ENCODE assay signal across 8 cellular contexts in the genomic region with DNA sequence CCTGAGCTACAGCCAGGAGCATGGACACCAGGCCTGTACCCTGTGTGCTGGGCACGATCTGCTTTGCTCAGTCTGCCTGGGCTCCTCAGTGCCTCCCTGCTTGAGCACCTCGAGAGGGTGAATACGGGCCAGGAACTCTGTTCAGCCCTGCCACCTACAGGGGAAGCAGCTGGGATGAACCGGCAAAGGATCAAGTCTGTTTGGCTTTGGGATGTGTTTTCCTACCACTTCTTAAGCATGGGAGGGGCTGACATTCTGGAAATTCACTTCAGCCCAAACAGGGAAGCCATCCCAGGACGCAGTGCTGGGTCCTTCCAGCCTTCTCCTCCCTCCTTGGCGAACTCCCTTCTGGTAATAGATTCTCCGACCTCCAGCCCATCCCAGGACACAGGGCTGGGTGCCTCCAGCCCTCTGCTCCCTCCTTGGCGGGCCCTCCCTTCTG. TPM values are rescaled to one million over a fixed set of nuclear protein-coding genes. Genes with fewer than 3 reads are reported as not detected.
DNase-seq lines count a peak whose midpoint lies in the region; ATAC-seq, FAIRE-seq and TF ChIP-seq lines count a peak whose summit lies in the region.

No MANE protein-coding gene starts in this region.

- POLR2A ChIA-PET in GM12878 (lab: Charles Lee), result no interaction called here

- intact Hi-C loops in GM12878 (cut with micrococcal nuclease; ENCODE audit: unreplicated experiment), result no loop called here
- intact Hi-C loops in spleen (cut with DNase I; ENCODE audit: low total_unique reads), result no loop called here

- no peaks in the 10 kb centered on the region for H3K9me3 Mint-ChIP-seq in activated T-cell treated with anti-CD3 and anti-CD28 coated beads, Interleukin-2, amount 50 U/mL, for 4 hours

- no peak for TF ChIP-seq POLR2A in GM12878 (IDR thresholded peaks at IDR 0.05; ENCODE audit: low read depth, low read length)
- TF ChIP-seq POLR2A in spleen (IDR thresholded peaks at IDR 0.05), result no peak

- ATAC-seq in GM12878, result peak; percentile 62
- no peak for ATAC-seq in activated T-cell treated with anti-CD3 and anti-CD28 coated beads, Interleukin-2, amount 50 U/mL, for 4 hours

- no peak overlapping the region for H3K9ac ChIP-seq in GM12878 (ENCODE audit: control insufficient read depth, insufficient read depth, low read length)

- BruUV-seq in GM12878 (replicated peaks; lab: Mats Ljungman, UMichigan), result no TSS peak

- RAD21 ChIA-PET in GM12878 (lab: Charles Lee; ENCODE audit: unreplicated experiment), result no interaction called here

- H3K27me3 ChIP-seq in GM12878 (replicated peaks in 1 of 2; ENCODE audit: control insufficient read depth in 2 of 2, insufficient read depth in 2 of 2, low read length in 1 of 2), result peaks cover 9 to 10% of the 10 kb centered on the region in 2 experiments
- H3K27me3 ChIP-seq in iPS DF 6.9 (ENCODE audit: control insufficient read depth, insufficient read depth, low read length), result no peaks in the 10 kb centered on the region
- no peaks in the 10 kb centered on the region for H3K27me3 ChIP-seq in spleen (replicated peaks in 1 of 7)

- TF ChIP-seq CTCF in AG09319 (IDR thresholded peaks at IDR 0.05; ENCODE audit: low read depth, low read length), result peak; percentile 77
- TF ChIP-seq CTCF in GM12878 (IDR thresholded peaks at IDR 0.05 in 2 of 3, conservative IDR thresholded peaks at IDR 0.05 in 1 of 3; ENCODE audit: control insufficient read depth in 2 of 3, extremely low read depth in 1 of 3, insufficient read depth in 1 of 3, low read depth in 3 of 3, low read length in 3 of 3), result peak; percentile 11 to 38 (median 12); a peak in 4 of 6 replicates
- peak in 5 of 11 experiments; percentile 24 to 34 (median 29) for TF ChIP-seq CTCF in spleen (IDR thresholded peaks at IDR 0.05 in 8 of 11, conservative IDR thresholded peaks at IDR 0.05 in 3 of 11)

- TF ChIP-seq EP300 in GM12878 (IDR thresholded peaks at IDR 0.05; ENCODE audit: borderline replicate concordance in 1 of 2, control insufficient read depth in 1 of 2, low read depth in 2 of 2, low read length in 2 of 2), result no peak

- H3K4me1 Mint-ChIP-seq in activated T-cell treated with anti-CD3 and anti-CD28 coated beads, Interleukin-2, amount 50 U/mL, for 4 hours (ENCODE audit: low read depth), result peaks cover 20% of the 10 kb centered on the region

- no peak for FAIRE-seq in GM12878 (lab: Jason Lieb, UNC)

- peaks cover 2% of the 10 kb centered on the region for H3K27me3 Mint-ChIP-seq in activated T-cell treated with anti-CD3 and anti-CD28 coated beads, Interleukin-2, amount 50 U/mL, for 4 hours (ENCODE audit: low read depth)

- in situ Hi-C loops in GM12878 (cut with MboI), result loop anchor here (5.0 kb wide), 1 partner anchor 48 kb away; no protein-coding TSS in a partner anchor

- H3K36me3 ChIP-seq in GM12878 (ENCODE audit: control insufficient read depth in 2 of 2, insufficient read depth in 2 of 2, low read length in 1 of 2) (no peaks in the 10 kb centered on the region), iPS DF 6.9 (ENCODE audit: control insufficient read depth, insufficient read depth, low read length) (no peaks in the 10 kb centered on the region), spleen (peaks cover 0 to 3% (median 0%) of the 10 kb centered on the region in 6 donors)

- H3K9me3 ChIP-seq in GM12878 (replicated peaks; ENCODE audit: control insufficient read depth, insufficient read depth, low read length), result no peaks in the 10 kb centered on the region
- no peaks in the 10 kb centered on the region for H3K9me3 ChIP-seq in iPS DF 6.9 (ENCODE audit: control insufficient read depth, insufficient read depth, low read length)
- H3K9me3 ChIP-seq in spleen, result no peaks in the 10 kb centered on the region

- H3K27ac ChIP-seq in GM12878 (ENCODE audit: control insufficient read depth, insufficient read depth), result no peak overlapping the region
- no peak overlapping the region for H3K27ac ChIP-seq in iPS DF 6.9 (ENCODE audit: low read length)
- H3K27ac ChIP-seq in spleen, result peak overlapping the region in 7 of 8 donors; percentile 61 to 86 (median 75)

- TF ChIP-seq RAD21 in GM12878 (IDR thresholded peaks at IDR 0.05; ENCODE audit: insufficient read depth, low read depth, low read length), result no peak

- SMC1A ChIA-PET in GM12878 (lab: Charles Lee; ENCODE audit: uncharacterized antibody, unreplicated experiment), result no interaction called here

- H3K4me2 ChIP-seq in GM12878 (ENCODE audit: control insufficient read depth, insufficient read depth), result no peak overlapping the region

- WGBS in GM12878 (ENCODE audit: insufficient coverage, insufficient replicate concordance, low lambda C conversion rate, missing lambda C conversion rate), result 10% methylated on average over 8 of the region's 8 CpGs
- WGBS in iPS DF 6.9 (ENCODE audit: insufficient coverage, insufficient read length), result no CpG with 5 or more reads among the region's 8 CpGs
- 39 to 68% (median 65%) methylated on average over 7 to 8 of the region's 8 CpGs for WGBS in spleen, 5 donors

- H3K4me3 Mint-ChIP-seq in activated T-cell treated with anti-CD3 and anti-CD28 coated beads, Interleukin-2, amount 50 U/mL, for 4 hours, result no peak overlapping the region

- CTCF ChIA-PET in GM12878 (lab: Yijun Ruan, JAX), result no interaction called here

- no peak overlapping the region for H2AFZ ChIP-seq in GM12878 (ENCODE audit: control insufficient read depth, low read depth, low read length)

- no peak overlapping the region for H3K4me3 ChIP-seq in GM12878
- H3K4me3 ChIP-seq in iPS DF 6.9 (ENCODE audit: low read length), result no peak overlapping the region
- no peak overlapping the region for H3K4me3 ChIP-seq in spleen

- no peaks in the 10 kb centered on the region; the same call in 1 of the 2 replicates for H4K20me1 ChIP-seq in GM12878 (ENCODE audit: control insufficient read depth, insufficient read depth)

- peak; percentile 63 for DNase-seq in AG09319 (ENCODE audit: extremely low read depth, low read depth)
- peak; percentile 43 for DNase-seq in HuH-7.5 (ENCODE audit: low spot score)
- no peak for DNase-seq in GM12878 (ENCODE audit: low read depth, low spot score)
- peak; percentile 39 for DNase-seq in iPS DF 6.9 (ENCODE audit: low read depth, low spot score)
- no peak for DNase-seq in spleen
- DNase-seq in activated T-cell treated with anti-CD3 and anti-CD28 coated beads, Interleukin-2, amount 50 U/mL, for 4 hours, result no peak
- DNase-seq in activated CD8-positive, alpha-beta memory T cell treated with anti-CD3 and anti-CD28 coated beads, Interleukin-2, amount 50 U/mL, for 48 hours, result no peak
- no peak for DNase-seq in NCI-H1105 treated with DMSO at 0.1 percent for 48 hours (lab: John Stamatoyannopoulos, UW)

- peaks cover 2% of the 10 kb centered on the region for H3K36me3 Mint-ChIP-seq in activated T-cell treated with anti-CD3 and anti-CD28 coated beads, Interleukin-2, amount 50 U/mL, for 4 hours (ENCODE audit: insufficient read depth)

- H3K79me2 ChIP-seq in GM12878 (ENCODE audit: control insufficient read depth, insufficient read depth, low read length), result no peaks in the 10 kb centered on the region

- no peaks in the 10 kb centered on the region for H3K4me1 ChIP-seq in GM12878 (ENCODE audit: control insufficient read depth, insufficient read depth, low read length)
- peaks cover 12% of the 10 kb centered on the region for H3K4me1 ChIP-seq in iPS DF 6.9 (ENCODE audit: control insufficient read depth, insufficient read depth, low read length)
- peaks cover 9 to 28% (median 17%) of the 10 kb centered on the region in 6 donors for H3K4me1 ChIP-seq in spleen

TF ChIP-seq in GM12878, 131 proteins besides CTCF, POLR2A, EP300 and RAD21 (continues in another document):
- TF ChIP-seq SMARCA5 (IDR thresholded peaks at IDR 0.05) (no peak), RUNX3 (IDR thresholded peaks at IDR 0.05; ENCODE audit: low read length) (no peak), RB1 (IDR thresholded peaks at IDR 0.05; ENCODE audit: borderline replicate concordance) (no peak), NR2C2 (IDR thresholded peaks at IDR 0.05; ENCODE audit: borderline replicate concordance, control insufficient read depth, insufficient read length, low read depth) (no peak), POU2F2 (IDR thresholded peaks at IDR 0.05; ENCODE audit: borderline replicate concordance, low read depth, low read length) (no peak), RAD51 (IDR thresholded peaks at IDR 0.05) (no peak), ZSCAN29 (IDR thresholded peaks at IDR 0.05) (no peak), KLF5 (IDR thresholded peaks at IDR 0.05; ENCODE audit: partially characterized antibody) (no peak)
- TF ChIP-seq, protein P1, sequence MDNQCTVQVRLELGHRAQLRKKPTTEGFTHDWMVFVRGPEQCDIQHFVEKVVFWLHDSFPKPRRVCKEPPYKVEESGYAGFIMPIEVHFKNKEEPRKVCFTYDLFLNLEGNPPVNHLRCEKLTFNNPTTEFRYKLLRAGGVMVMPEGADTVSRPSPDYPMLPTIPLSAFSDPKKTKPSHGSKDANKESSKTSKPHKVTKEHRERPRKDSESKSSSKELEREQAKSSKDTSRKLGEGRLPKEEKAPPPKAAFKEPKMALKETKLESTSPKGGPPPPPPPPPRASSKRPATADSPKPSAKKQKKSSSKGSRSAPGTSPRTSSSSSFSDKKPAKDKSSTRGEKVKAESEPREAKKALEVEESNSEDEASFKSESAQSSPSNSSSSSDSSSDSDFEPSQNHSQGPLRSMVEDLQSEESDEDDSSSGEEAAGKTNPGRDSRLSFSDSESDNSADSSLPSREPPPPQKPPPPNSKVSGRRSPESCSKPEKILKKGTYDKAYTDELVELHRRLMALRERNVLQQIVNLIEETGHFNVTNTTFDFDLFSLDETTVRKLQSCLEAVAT (IDR thresholded peaks at IDR 0.05), result no peak

RNA-seq across cellular contexts. Expression of a gene that starts 55.8 kb away (rescaled TPM):
- total RNA-seq in GM12878 (2013; cell fraction: nucleolus; rRNA removed), result 7.2 and 8.2 TPM in 2 replicates
- 0.85 and 0.87 TPM in 2 replicates for total RNA-seq in GM12878 (2014; rRNA removed)
- total RNA-seq in GM12878 (2014; rRNA removed; fragmentation: Illumina TruSeq; extraction: Trizol), result 0.88 and 1.0 TPM in 2 replicates
- 4.1 and 5.1 TPM in 2 replicates for total RNA-seq in GM12878 (2021)
- 1.4 TPM for polyA plus RNA-seq in GM12878 (2011; ENCODE audit: low read depth)
- 0.59 and 0.75 TPM in 2 replicates for polyA plus RNA-seq in GM12878 (2011; rRNA removed)
- polyA plus RNA-seq in GM12878 (2011; cell fraction: cytosol; rRNA removed), result 1.5 and 2.0 TPM in 2 replicates
- polyA plus RNA-seq in GM12878 (2011; cell fraction: nucleus; rRNA removed), result 1.7 and 1.8 TPM in 2 replicates
- polyA plus RNA-seq in GM12878 (2012), result 2.4 and 2.5 TPM in 2 replicates
- polyA plus RNA-seq in GM12878 (2014; fragmentation: Illumina TruSeq; extraction: Trizol), result 2.1 and 3.1 TPM in 2 replicates
- under 1 TPM; 0.07 to 0.18 TPM for polyA plus RNA-seq in GM12878 (2014; fragmentation: Nextera tagmentation; extraction: Ambion mirVana)
- 1.8 and 2.1 TPM in 2 replicates for polyA plus RNA-seq in GM12878 (2014; rRNA removed)
- under 1 TPM; 0.10 to 0.12 TPM for polyA plus RNA-seq in GM12878 (2016; fragmentation: Nextera tagmentation; extraction: Ambion mirVana)
- polyA minus RNA-seq in GM12878 (2011; rRNA and poly(A)+ RNA removed), result 0.59 and 1.2 TPM in 2 replicates
- 1.7 and 2.2 TPM in 2 replicates for polyA minus RNA-seq in GM12878 (2011; cell fraction: cytosol; rRNA and poly(A)+ RNA removed)
- 0.36 and 0.67 TPM in 2 replicates for polyA minus RNA-seq in GM12878 (2011; cell fraction: nucleus; rRNA and poly(A)+ RNA removed)
- 10 to 100 TPM; 41.4 to 80.9 (median 59.2) TPM for total RNA-seq in spleen
- 10 to 100 TPM in 1 of 3 donors, 1 to 10 TPM in 2; 9.7 to 25.8 (median 9.7) TPM for polyA plus RNA-seq in spleen
- total RNA-seq in activated T-cell treated with anti-CD3 and anti-CD28 coated beads, Interleukin-2, amount 50 U/mL, for 4 hours, result 10 to 100 TPM; 18.9 to 23.8 (median 22.2) TPM

Comparison
In these comparisons a context has a peak if more than half of its experiments do, and no peak if none do; other contexts are left out.
1. DNase-seq: peak in AG09319 (single experiment), HuH-7.5 (single experiment) and iPS DF 6.9 (single experiment); none in GM12878 (single experiment), spleen (single experiment), activated T-cell treated with anti-CD3 and anti-CD28 coated beads, Interleukin-2, amount 50 U/mL, for 4 hours (single experiment), activated CD8-positive, alpha-beta memory T cell treated with anti-CD3 and anti-CD28 coated beads, Interleukin-2, amount 50 U/mL, for 48 hours (single experiment) and NCI-H1105 treated with DMSO at 0.1 percent for 48 hours (single experiment).
2. H3K27ac ChIP-seq: peak in spleen (7 of 8); none in GM12878 (single experiment) and iPS DF 6.9 (single experiment).